Comparison of ENCODE assay signal across 1 cellular context in genomic region chr20:38123021-38123587, GRCh38.
TF ChIP-seq lines count a peak whose summit lies in the region.

No MANE protein-coding gene starts in this region.

TF ChIP-seq in K562, 482 proteins besides CTCF, POLR2A, EP300 and RAD21 (continued from another document and continues in another):
- TF ChIP-seq NR4A1 (CRISPR knock-in tag; IDR thresholded peaks at IDR 0.05), result no peak
- TF ChIP-seq NR4A1 (tag; IDR thresholded peaks at IDR 0.05), result no peak
- peak; percentile 40; the same call in 1 of the 2 replicates for TF ChIP-seq GATA2 (CRISPR knock-in tag; IDR thresholded peaks at IDR 0.05)
- no peak for TF ChIP-seq CTCFL (IDR thresholded peaks at IDR 0.05; ENCODE audit: borderline replicate concordance, insufficient read depth, low read depth, low read length, poor library complexity, severe bottlenecking)
- TF ChIP-seq ZBTB7A (IDR thresholded peaks at IDR 0.05; ENCODE audit: borderline replicate concordance, control insufficient read depth, low read depth, low read length), result 0 out of 2 replicates have a peak, but pooled peaks have one; percentile 23
- TF ChIP-seq PKNOX1 (IDR thresholded peaks at IDR 0.05), result no peak
- peak; percentile 85; the same call in 1 of the 2 replicates for TF ChIP-seq HDGF (IDR thresholded peaks at IDR 0.05)
- peak; percentile 29 for TF ChIP-seq RBBP5 (IDR thresholded peaks at IDR 0.05; ENCODE audit: borderline replicate concordance, insufficient read depth, low read length, poor library complexity, severe bottlenecking)
- no peak for TF ChIP-seq RBM17 (IDR thresholded peaks at IDR 0.05; ENCODE audit: borderline replicate concordance, low read depth, low read length)
- TF ChIP-seq HDAC2 (IDR thresholded peaks at IDR 0.05), result peak; percentile 63; the same call in 1 of the 2 replicates
- peak; percentile 61 for TF ChIP-seq ARID1B (IDR thresholded peaks at IDR 0.05)
- no peak for TF ChIP-seq SRSF3 (IDR thresholded peaks at IDR 0.05; ENCODE audit: insufficient read depth, low read length)
- TF ChIP-seq DMBX1 (CRISPR knock-in tag; IDR thresholded peaks at IDR 0.05; ENCODE audit: borderline replicate concordance), result 0 out of 2 replicates have a peak, but pooled peaks have one; percentile 51
- TF ChIP-seq ZNF592 (IDR thresholded peaks at IDR 0.05), result 0 out of 2 replicates have a peak, but pooled peaks have one; percentile 42
- TF ChIP-seq NFRKB (IDR thresholded peaks at IDR 0.05; ENCODE audit: low read depth), result peak; percentile 79
- TF ChIP-seq ELF1 (tag; IDR thresholded peaks at IDR 0.05), result peak; percentile 39; the same call in 1 of the 2 replicates
- TF ChIP-seq OTX1 (CRISPR knock-in tag; IDR thresholded peaks at IDR 0.05), result 0 out of 2 replicates have a peak, but pooled peaks have one; percentile 58
- no peak for TF ChIP-seq HEY1 (CRISPR knock-in tag; IDR thresholded peaks at IDR 0.05; ENCODE audit: borderline replicate concordance)
- TF ChIP-seq ZNF668 (CRISPR knock-in tag; IDR thresholded peaks at IDR 0.05), result no peak
- TF ChIP-seq ATF7 (IDR thresholded peaks at IDR 0.05), result peak; percentile 42
- TF ChIP-seq PCBP2 (IDR thresholded peaks at IDR 0.05; ENCODE audit: low read depth, low read length, poor library complexity, severe bottlenecking), result no peak
- 0 out of 2 replicates have a peak, but pooled peaks have one; percentile 45 for TF ChIP-seq GATAD2A (IDR thresholded peaks at IDR 0.05)
- 0 out of 2 replicates have a peak, but pooled peaks have one; percentile 52 for TF ChIP-seq MEF2D (tag; conservative IDR thresholded peaks at IDR 0.05; ENCODE audit: low read depth)
- no peak for TF ChIP-seq TAL1 (IDR thresholded peaks at IDR 0.05)
- no peak for TF ChIP-seq TAF9B (IDR thresholded peaks at IDR 0.05; ENCODE audit: partially characterized antibody)
- 0 out of 4 replicates have a peak, but pooled peaks of 1 of the 2 experiments have one; percentile 18 for TF ChIP-seq HDAC1 (IDR thresholded peaks at IDR 0.05)
- TF ChIP-seq HIVEP1 (CRISPR knock-in tag; IDR thresholded peaks at IDR 0.05), result no peak
- peak; percentile 25; the same call in 1 of the 2 replicates for TF ChIP-seq L3MBTL2 (IDR thresholded peaks at IDR 0.05)
- peak; percentile 68 for TF ChIP-seq SMAD4 (CRISPR knock-in tag; conservative IDR thresholded peaks at IDR 0.05)
- TF ChIP-seq SMARCE1 (IDR thresholded peaks at IDR 0.05), result 0 out of 2 replicates have a peak, but pooled peaks have one; percentile 19
- TF ChIP-seq ID3 (CRISPR knock-in tag; IDR thresholded peaks at IDR 0.05), result no peak
- peak; percentile 66; the same call in 1 of the 2 replicates for TF ChIP-seq ID3 (tag; IDR thresholded peaks at IDR 0.05)
- no peak for TF ChIP-seq ZNF79 (CRISPR knock-in tag; IDR thresholded peaks at IDR 0.05; ENCODE audit: low read depth)
- 0 out of 2 replicates have a peak, but pooled peaks have one; percentile 13 for TF ChIP-seq SMARCA5 (IDR thresholded peaks at IDR 0.05)
- peak; percentile 55 for TF ChIP-seq CXXC5 (CRISPR knock-in tag; IDR thresholded peaks at IDR 0.05)
- peak; percentile 22; the same call in 1 of the 2 replicates for TF ChIP-seq SOX6 (IDR thresholded peaks at IDR 0.05)
- TF ChIP-seq PRDM10 (IDR thresholded peaks at IDR 0.05; ENCODE audit: partially characterized antibody), result peak; percentile 67
- TF ChIP-seq RCOR1 (IDR thresholded peaks at IDR 0.05; ENCODE audit: borderline replicate concordance in 1 of 2, low read depth in 2 of 2, low read length in 2 of 2), result peak in 1 of 2 experiments; percentile 77; a peak in 2 of 4 replicates
- 0 out of 2 replicates have a peak, but pooled peaks have one; percentile 20 for TF ChIP-seq JUND (IDR thresholded peaks at IDR 0.05; ENCODE audit: borderline replicate concordance, low read depth, low read length)
- TF ChIP-seq JUND (tag; IDR thresholded peaks at IDR 0.05; ENCODE audit: borderline replicate concordance, low read depth, low read length), result peak; percentile 49; the same call in 1 of the 3 replicates
- TF ChIP-seq RBM14 (IDR thresholded peaks at IDR 0.05; ENCODE audit: borderline replicate concordance, insufficient read depth, low read depth, low read length), result no peak
- TF ChIP-seq PHF20 (IDR thresholded peaks at IDR 0.05; ENCODE audit: partially characterized antibody), result peak; percentile 57
- TF ChIP-seq PBX2 (CRISPR knock-in tag; IDR thresholded peaks at IDR 0.05; ENCODE audit: low read depth), result no peak
- no peak for TF ChIP-seq PBX2 (tag; conservative IDR thresholded peaks at IDR 0.05; ENCODE audit: low read depth)
- no peak for TF ChIP-seq RFX5 (IDR thresholded peaks at IDR 0.05; ENCODE audit: low read depth, low read length)
- no peak; the same call in 1 of the 2 replicates for TF ChIP-seq ATF3 (IDR thresholded peaks at IDR 0.05)
- no peak for TF ChIP-seq ATF3 (CRISPR knock-in tag; conservative IDR thresholded peaks at IDR 0.05)
- TF ChIP-seq VEZF1 (CRISPR knock-in tag; IDR thresholded peaks at IDR 0.05), result peak; percentile 29; the same call in 1 of the 2 replicates
- TF ChIP-seq TOE1 (IDR thresholded peaks at IDR 0.05; ENCODE audit: borderline replicate concordance), result 0 out of 2 replicates have a peak, but pooled peaks have one; percentile 35
- TF ChIP-seq TOE1 (CRISPR knock-in tag; IDR thresholded peaks at IDR 0.05; ENCODE audit: borderline replicate concordance, low read depth), result no peak
- TF ChIP-seq RBFOX2 (IDR thresholded peaks at IDR 0.05; ENCODE audit: low read depth, low read length), result 0 out of 2 replicates have a peak, but pooled peaks have one; percentile 33
- TF ChIP-seq ZNF76 (CRISPR knock-in tag; IDR thresholded peaks at IDR 0.05; ENCODE audit: borderline replicate concordance), result no peak
- TF ChIP-seq ZNF224 (CRISPR knock-in tag; IDR thresholded peaks at IDR 0.05), result no peak
